In the genomic region with DNA sequence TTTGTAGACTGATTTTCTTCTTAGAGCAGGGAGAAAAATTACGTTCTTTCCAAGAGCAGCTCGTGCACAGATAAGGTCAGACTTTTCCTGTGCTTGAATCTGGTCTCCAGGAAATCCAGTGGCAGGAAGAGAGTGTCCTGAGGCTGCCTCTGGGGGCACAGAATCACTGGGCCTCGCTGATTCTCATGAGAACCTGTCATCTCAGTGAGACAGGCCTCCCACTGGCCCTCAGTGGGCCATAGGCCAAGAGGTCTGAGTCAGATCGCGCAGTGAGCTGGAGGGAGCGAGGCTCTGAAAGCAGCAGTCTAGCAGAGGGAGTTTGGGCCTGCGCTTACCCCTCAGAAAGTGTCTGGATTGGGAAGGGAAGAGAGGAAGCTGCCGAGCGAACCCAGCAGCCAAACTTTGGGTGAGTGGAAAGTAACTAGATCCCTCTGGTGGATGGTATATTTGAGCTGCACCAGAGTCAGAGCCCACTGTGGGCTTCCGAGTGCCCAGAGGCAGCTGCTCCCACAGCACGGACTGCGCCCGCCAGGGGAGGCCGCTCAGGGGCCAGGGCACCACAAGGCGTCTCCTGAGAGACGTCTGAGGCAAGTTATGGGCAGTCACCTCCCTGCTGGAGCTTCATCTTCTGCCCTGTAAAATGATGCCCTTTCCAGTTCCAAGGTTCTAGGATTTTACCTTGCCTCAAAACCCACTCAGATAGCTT, we compare ENCODE assay signal across 1 cellular context.
TF ChIP-seq lines count a peak whose summit lies in the region.

No MANE protein-coding gene starts in this region.

TF ChIP-seq in GM12878, 131 proteins besides CTCF, POLR2A, EP300 and RAD21:
- TF ChIP-seq RELA (IDR thresholded peaks at IDR 0.05; ENCODE audit: borderline replicate concordance, partially characterized antibody), result no peak
- TF ChIP-seq EZH2 (IDR thresholded peaks at IDR 0.05; ENCODE audit: borderline replicate concordance, control insufficient read depth, low read depth, low read length), result no peak
- no peak for TF ChIP-seq KLF5 (IDR thresholded peaks at IDR 0.05; ENCODE audit: partially characterized antibody)
- no peak for TF ChIP-seq CHD2 (IDR thresholded peaks at IDR 0.05; ENCODE audit: borderline replicate concordance, low read depth, low read length)
- TF ChIP-seq HDAC6 (IDR thresholded peaks at IDR 0.05; ENCODE audit: unreplicated experiment), result no peak
- no peak for TF ChIP-seq TCF12 (IDR thresholded peaks at IDR 0.05; ENCODE audit: low read depth, low read length)
- no peak for TF ChIP-seq IRF3 (IDR thresholded peaks at IDR 0.05)
- TF ChIP-seq BHLHE40 (IDR thresholded peaks at IDR 0.05; ENCODE audit: borderline replicate concordance in 1 of 2, low read depth in 2 of 2, low read length in 1 of 2), result no peak
- TF ChIP-seq ZNF207 (IDR thresholded peaks at IDR 0.05; ENCODE audit: borderline replicate concordance), result no peak
- TF ChIP-seq NRF1 (conservative IDR thresholded peaks at IDR 0.05; ENCODE audit: low read depth, low read length), result no peak
- no peak for TF ChIP-seq ZBED1 (IDR thresholded peaks at IDR 0.05; ENCODE audit: borderline replicate concordance)
- TF ChIP-seq TCF3 (IDR thresholded peaks at IDR 0.05; ENCODE audit: borderline replicate concordance, insufficient read depth, low read depth, low read length), result no peak
- TF ChIP-seq NFYA (IDR thresholded peaks at IDR 0.05; ENCODE audit: borderline replicate concordance, low read depth, low read length), result no peak
- TF ChIP-seq SUPT20H (IDR thresholded peaks at IDR 0.05; ENCODE audit: borderline replicate concordance, control insufficient read depth, low read depth, low read length), result no peak
- TF ChIP-seq PKNOX1 (IDR thresholded peaks at IDR 0.05), result no peak
- TF ChIP-seq CREM (IDR thresholded peaks at IDR 0.05; ENCODE audit: low read depth), result no peak
